Comparison of ENCODE assay signal across 9 cellular contexts in genomic region chr5:68460147-68460760, GRCh38.
DNase-seq lines count a peak whose midpoint lies in the region; ATAC-seq and TF ChIP-seq lines count a peak whose summit lies in the region.
"Had no signal": no experiment of that assay in that cellular context is flagged by ENCODE, and none has a peak within 500 bp of the region (broad histone marks: within the 10 kb centered on the region; RNA-seq: fewer than 3 reads in every experiment).

No MANE protein-coding gene starts in this region.

- no peaks in the 10 kb centered on the region for H4K20me1 ChIP-seq in OCI-LY3 (ENCODE audit: insufficient read depth, low read length)
- H4K20me1 ChIP-seq: BLaER1 had no signal

- H3K4me1 ChIP-seq in HAP-1, result peaks cover 3% of the 10 kb centered on the region; the same call in 1 of the 2 replicates
- peaks cover 5% of the 10 kb centered on the region; the same call in 1 of the 2 replicates for H3K4me1 ChIP-seq in OCI-LY3 (ENCODE audit: low read length)
- no peaks in the 10 kb centered on the region for H3K4me1 ChIP-seq in iPS DF 6.9 (ENCODE audit: control insufficient read depth, insufficient read depth, low read length)

- DNase-seq in NCI-H1417 (lab: John Stamatoyannopoulos, UW), result peak; percentile 1 to 51 (median 22)
- DNase-seq in NCI-H1417 treated with DMSO at 0.1 percent for 48 hours (lab: John Stamatoyannopoulos, UW), result no peak
- DNase-seq in HAP-1 (ENCODE audit: low spot score in 2 of 2), result peak; percentile 48 to 52
- DNase-seq in amniotic epithelial cell (ENCODE audit: low read depth), result peak; percentile 69
- DNase-seq in iPS DF 6.9 (ENCODE audit: low read depth, low spot score), result peak; percentile 18
- DNase-seq in stimulated activated CD4-positive, alpha-beta T cell treated with anti-CD3 and anti-CD28 coated beads, Interleukin-2, amount 100 ng/mL, for 48 hours, result peak; percentile 25 to 41

- H2AFZ ChIP-seq in OCI-LY3 (ENCODE audit: low read depth, low read length), result no peak overlapping the region

- no peak for ATAC-seq in GM21515 (IDR thresholded peaks at IDR 0.05; ENCODE audit: unreplicated experiment)

- H3K9me3 ChIP-seq in HAP-1 (no peaks in the 10 kb centered on the region), OCI-LY3 (ENCODE audit: insufficient read depth, low read length) (no peaks in the 10 kb centered on the region), iPS DF 6.9 (ENCODE audit: control insufficient read depth, insufficient read depth, low read length) (no peaks in the 10 kb centered on the region)
- H3K9me3 ChIP-seq: BLaER1 had no signal

- no CpG with 5 or more reads among the region's 3 CpGs for WGBS in iPS DF 6.9 (ENCODE audit: insufficient coverage, insufficient read length)

- H3K27me3 ChIP-seq in HAP-1 (ENCODE audit: low read depth) (no peaks in the 10 kb centered on the region), OCI-LY3 (ENCODE audit: low read depth, low read length) (no peaks in the 10 kb centered on the region), iPS DF 6.9 (ENCODE audit: control insufficient read depth, insufficient read depth, low read length) (no peaks in the 10 kb centered on the region)
- H3K27me3 ChIP-seq: BLaER1 had no signal

- in situ Hi-C loops in HAP-1 (cut with MboI; ENCODE audit: low sequenced_read_pairs), result no loop called here

- no peak overlapping the region for H3K4me2 ChIP-seq in OCI-LY3 (ENCODE audit: low read length)
- H3K4me2 ChIP-seq: BLaER1 had no signal

- H3K4me3 ChIP-seq in HAP-1, result no peak overlapping the region
- H3K4me3 ChIP-seq in OCI-LY3 (ENCODE audit: low read length), result no peak overlapping the region
- H3K4me3 ChIP-seq in iPS DF 6.9 (ENCODE audit: low read length), result no peak overlapping the region
- H3K4me3 ChIP-seq: BLaER1 had no signal

- H3K27ac ChIP-seq in OCI-LY3 (ENCODE audit: low read length), result no peak overlapping the region
- no peak overlapping the region for H3K27ac ChIP-seq in iPS DF 6.9 (ENCODE audit: low read length)
- H3K27ac ChIP-seq: BLaER1 had no signal

- no peak overlapping the region for H3K9ac ChIP-seq in OCI-LY3 (ENCODE audit: low read length)
- H3K9ac ChIP-seq: BLaER1 had no signal

- TF ChIP-seq CTCF in OCI-LY3 (IDR thresholded peaks at IDR 0.05; ENCODE audit: low read depth, low read length), result peak; percentile 73

- H3K36me3 ChIP-seq in HAP-1 (replicated peaks) (no peaks in the 10 kb centered on the region), OCI-LY3 (replicated peaks; ENCODE audit: low read depth, low read length) (no peaks in the 10 kb centered on the region), iPS DF 6.9 (ENCODE audit: control insufficient read depth, insufficient read depth, low read length) (no peaks in the 10 kb centered on the region)
- H3K36me3 ChIP-seq: BLaER1 had no signal

- no peaks in the 10 kb centered on the region for H3K79me2 ChIP-seq in OCI-LY3 (ENCODE audit: low read length)
